ENCODE assay signal across 8 cellular contexts in the genomic region with DNA sequence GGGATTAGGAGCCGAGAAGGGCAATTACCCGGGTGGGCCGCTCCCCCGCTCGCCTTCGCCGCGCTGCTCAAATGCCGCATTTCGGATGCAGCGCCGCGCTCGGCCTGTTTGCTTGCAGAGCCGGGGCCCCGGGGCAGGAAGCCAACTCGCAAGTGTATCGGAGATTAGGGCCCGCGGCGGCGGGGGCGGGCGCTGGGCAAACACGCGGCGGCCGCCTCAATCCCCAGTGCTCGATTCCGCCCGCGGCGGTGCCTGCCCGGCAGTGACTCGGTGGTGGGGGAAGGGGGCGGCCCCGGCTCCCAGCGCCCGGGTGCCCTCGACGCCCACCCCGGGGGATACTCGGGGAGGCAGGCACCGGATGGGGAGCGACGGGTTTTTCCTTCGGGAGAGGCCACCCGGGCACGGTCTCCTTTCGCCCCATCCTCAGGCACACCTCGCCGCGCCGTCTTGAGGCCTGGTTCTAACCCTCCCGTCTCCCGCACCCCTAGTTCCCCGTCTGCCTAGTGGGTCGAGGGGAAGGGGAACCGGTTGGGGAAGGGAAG. TPM values are rescaled to one million over a fixed set of nuclear protein-coding genes. Genes with fewer than 3 reads are reported as not detected.
DNase-seq lines count a peak whose midpoint lies in the region; ATAC-seq, FAIRE-seq and TF ChIP-seq lines count a peak whose summit lies in the region.

No MANE protein-coding gene starts in this region.

- H2AFZ ChIP-seq in neuron (ENCODE audit: low read depth, low read length), result peak overlapping the region; percentile 50

- H3K36me3 ChIP-seq in neuron (ENCODE audit: insufficient read depth, low read length), result no peaks in the 10 kb centered on the region

- FAIRE-seq in frontal cortex (lab: Jason Lieb, UNC), result no peak

- no peaks in the 10 kb centered on the region for H3K9me3 ChIP-seq in neuron (ENCODE audit: low read length)

- H3K4me3 ChIP-seq in AG10803 (ENCODE audit: low read length) (peak overlapping the region; percentile 44), neuron (ENCODE audit: low read length) (peak overlapping the region; percentile 21)

- DNase-seq in AG10803 (ENCODE audit: low read depth) (peak; percentile 47), RPMI8226 (peak; percentile 91), frontal cortex (ENCODE audit: low spot score in 2 of 2) (peak; percentile 46 to 73), substantia nigra (lab: John Stamatoyannopoulos, UW) (peak in 31 of 49 donors; percentile 4 to 87 (median 35))
- DNase-seq in activated naive CD4-positive, alpha-beta T cell (lab: John Stamatoyannopoulos, UW), result peak; percentile 27 to 75 (median 52)

- ATAC-seq in GM21529 (IDR thresholded peaks at IDR 0.05; ENCODE audit: unreplicated experiment) (peak; percentile 37), HG02571 (IDR thresholded peaks at IDR 0.05; ENCODE audit: unreplicated experiment) (no peak)

- H3K27me3 ChIP-seq in neuron (ENCODE audit: insufficient read depth, low read length), result peaks cover 48% of the 10 kb centered on the region

- TF ChIP-seq CTCF in AG10803 (conservative IDR thresholded peaks at IDR 0.05; ENCODE audit: low read length), result no peak

- H3K4me1 ChIP-seq in neuron (ENCODE audit: insufficient read depth, low read length), result peaks cover 5% of the 10 kb centered on the region

- H3K27ac ChIP-seq in substantia nigra (ENCODE audit: low read depth, low read length, poor library complexity, severe bottlenecking), result no peak overlapping the region

RNA-seq across cellular contexts. Expression of gene NOTO, which starts 26.6 kb away (rescaled TPM):
- total RNA-seq in frontal cortex, result not detected

RNA-seq across cellular contexts. Expression of gene SMYD5, which starts 38.3 kb away (rescaled TPM):
- 19.6 TPM for total RNA-seq in frontal cortex

RNA-seq across cellular contexts. Expression of gene PRADC1, which starts 57.3 kb away (rescaled TPM):
- 7.3 TPM for total RNA-seq in frontal cortex

RNA-seq across cellular contexts. Expression of gene CCT7, which starts 58.4 kb away (rescaled TPM):
- 214 TPM for total RNA-seq in frontal cortex

Comparison
In these comparisons a context has a peak if more than half of its experiments do, and no peak if none do; other contexts are left out.
1. DNase-seq: peak in every context shown above with its lines; median percentile 91 in RPMI8226; 60 in frontal cortex; 52 in activated naive CD4-positive, alpha-beta T cell; 47 in AG10803; 35 in substantia nigra.